Comparison of ENCODE assay signal across 8 cellular contexts in genomic region chr10:43105119-43105792, GRCh38. TPM values are rescaled to one million over a fixed set of nuclear protein-coding genes. Genes with fewer than 3 reads are reported as not detected.
DNase-seq lines count a peak whose midpoint lies in the region; ATAC-seq and TF ChIP-seq lines count a peak whose summit lies in the region.

No MANE protein-coding gene starts in this region.

- no peaks in the 10 kb centered on the region for H3K9me3 ChIP-seq in lower lobe of right lung

- H3K27me3 ChIP-seq in lower lobe of right lung (ENCODE audit: low read depth): peaks cover 19% of the 10 kb centered on the region

- POLR2A ChIA-PET in activated CD4-positive, alpha-beta memory T cell treated with anti-CD3 and anti-CD28 coated beads for 36 hours (lab: Charles Lee): no interaction called here

- H3K4me3 ChIP-seq in lower lobe of right lung: peak overlapping the region; percentile 67

- peak; percentile 83 for ATAC-seq in GM18861 (IDR thresholded peaks at IDR 0.05; ENCODE audit: unreplicated experiment)
- ATAC-seq in HG03095 (IDR thresholded peaks at IDR 0.05; ENCODE audit: unreplicated experiment): peak; percentile 81
- ATAC-seq in lower lobe of right lung: peak; percentile 96 to 97

- TF ChIP-seq CTCF in lower lobe of right lung (IDR thresholded peaks at IDR 0.05): peak; percentile 99

- peaks cover 6% of the 10 kb centered on the region for H3K4me1 Mint-ChIP-seq in activated CD4-positive, alpha-beta memory T cell treated with anti-CD3 and anti-CD28 coated beads for 36 hours (ENCODE audit: low read depth)

- peak overlapping the region; percentile 60 for H3K4me3 Mint-ChIP-seq in activated CD4-positive, alpha-beta memory T cell treated with anti-CD3 and anti-CD28 coated beads for 36 hours

- peaks cover 10% of the 10 kb centered on the region for H3K4me1 ChIP-seq in lower lobe of right lung

- intact Hi-C loops in activated CD4-positive, alpha-beta memory T cell treated with anti-CD3 and anti-CD28 coated beads for 36 hours (cut with micrococcal nuclease): loop anchor here (1.0 kb wide), 2 partner anchors 239 to 352 kb away; no protein-coding TSS in a partner anchor
- intact Hi-C loops in lower lobe of right lung (cut with DNase I): no loop called here

- H3K27ac ChIP-seq in lower lobe of right lung: no peak overlapping the region

- no peaks in the 10 kb centered on the region for H3K36me3 ChIP-seq in lower lobe of right lung

- H3K27me3 Mint-ChIP-seq in activated CD4-positive, alpha-beta memory T cell treated with anti-CD3 and anti-CD28 coated beads for 36 hours: peaks cover 16% of the 10 kb centered on the region

- no peak overlapping the region for H3K27ac Mint-ChIP-seq in activated CD4-positive, alpha-beta memory T cell treated with anti-CD3 and anti-CD28 coated beads for 36 hours

- no peaks in the 10 kb centered on the region for H3K36me3 Mint-ChIP-seq in activated CD4-positive, alpha-beta memory T cell treated with anti-CD3 and anti-CD28 coated beads for 36 hours

- DNase-seq in AG08396 (ENCODE audit: low spot score): peak; percentile 95
- DNase-seq in NCI-H510A treated with DMSO at 0.1 percent for 48 hours (lab: John Stamatoyannopoulos, UW): peak; percentile 53
- peak; percentile 85 for DNase-seq in activated CD4-positive, alpha-beta memory T cell treated with anti-CD3 and anti-CD28 coated beads for 36 hours
- peak; percentile 89 for DNase-seq in ecto neural progenitor cell (ENCODE audit: low spot score)
- peak; percentile 86 for DNase-seq in lower lobe of right lung
- peak; percentile 77 for DNase-seq in stimulated activated CD4-positive, alpha-beta T cell treated with anti-CD3 and anti-CD28 coated beads, Interleukin-4, amount 100 ng/mL, for 24 hours

- no peaks in the 10 kb centered on the region for H3K9me3 Mint-ChIP-seq in activated CD4-positive, alpha-beta memory T cell treated with anti-CD3 and anti-CD28 coated beads for 36 hours

- CTCF ChIA-PET in activated CD4-positive, alpha-beta memory T cell treated with anti-CD3 and anti-CD28 coated beads for 36 hours (lab: Charles Lee): interaction anchor here (0.7 to 2.5 kb wide), 8 partner anchors 9 to 544 kb away, joined by 3 to 17 read pairs (median 4); no protein-coding TSS in a partner anchor

RNA-seq across cellular contexts. Expression of gene RET, which starts 28.4 kb away (rescaled TPM):
- under 1 TPM; 0.07 to 0.17 TPM for total RNA-seq in activated CD4-positive, alpha-beta memory T cell treated with anti-CD3 and anti-CD28 coated beads for 36 hours
- total RNA-seq in lower lobe of right lung: 0.68 TPM

RNA-seq across cellular contexts. Expression of gene CSGALNACT2, which starts 33.0 kb away (rescaled TPM):
- 10 to 100 TPM; 30.2 to 32.3 TPM for total RNA-seq in activated CD4-positive, alpha-beta memory T cell treated with anti-CD3 and anti-CD28 coated beads for 36 hours
- 36.4 TPM for total RNA-seq in lower lobe of right lung
